Comparison of ENCODE assay signal across 17 cellular contexts in the genomic region with DNA sequence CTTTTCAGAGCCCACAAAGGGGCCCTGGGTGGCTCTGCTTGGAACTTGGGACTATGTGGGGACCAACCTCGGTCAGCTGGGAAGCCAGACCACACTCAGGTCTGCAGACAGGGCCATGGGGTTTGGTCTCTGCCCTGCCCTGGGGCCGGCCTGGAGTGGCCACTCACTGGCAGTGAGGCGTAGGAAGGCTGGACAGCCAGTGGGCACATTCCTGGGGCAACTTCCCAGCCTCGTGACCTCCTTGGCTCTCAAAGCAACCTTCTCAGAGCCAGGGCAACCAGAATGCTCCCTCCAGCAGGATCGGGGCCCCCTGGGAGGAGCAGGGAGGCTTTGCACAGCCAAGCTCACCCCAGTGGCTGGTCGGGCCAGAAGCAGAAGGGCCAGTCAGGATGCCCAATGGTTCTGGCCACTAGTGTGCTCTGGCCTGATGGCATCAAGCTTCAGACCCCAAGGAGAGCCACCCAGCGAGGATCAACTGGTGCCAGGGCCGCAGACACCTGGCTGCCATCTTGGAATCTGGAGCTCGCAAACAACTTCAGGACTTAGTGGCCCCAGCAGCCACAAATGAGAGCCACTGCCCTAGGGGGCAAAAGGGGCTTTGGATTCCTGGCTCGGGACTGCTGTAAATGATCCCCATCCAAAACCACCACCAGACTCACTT.
DNase-seq lines count a peak whose midpoint lies in the region; ATAC-seq and TF ChIP-seq lines count a peak whose summit lies in the region.
"Had no signal": no experiment of that assay in that cellular context is flagged by ENCODE, and none has a peak within 500 bp of the region (broad histone marks: within the 10 kb centered on the region; RNA-seq: fewer than 3 reads in every experiment).

No MANE protein-coding gene starts in this region.

- no peaks in the 10 kb centered on the region for H3K36me3 Mint-ChIP-seq in nephron progenitor cell (ENCODE audit: low read depth)
- H3K36me3 Mint-ChIP-seq: activated naive CD8-positive, alpha-beta T cell; immature natural killer cell had no signal

- no peak overlapping the region for H3K4me3 Mint-ChIP-seq in nephron progenitor cell
- H3K4me3 Mint-ChIP-seq: activated naive CD8-positive, alpha-beta T cell; neural crest cell had no signal

- H3K36me3 ChIP-seq in A673 (ENCODE audit: insufficient read depth, low read length, poor library complexity, severe bottlenecking) = peaks cover 4% of the 10 kb centered on the region
- no peaks in the 10 kb centered on the region for H3K36me3 ChIP-seq in HCT116 (ENCODE audit: control insufficient read depth in 1 of 2, insufficient read depth in 2 of 2, low read length in 2 of 2)
- no peaks in the 10 kb centered on the region for H3K36me3 ChIP-seq in brain microvascular endothelial cell (replicated peaks)
- H3K36me3 ChIP-seq: esophagus squamous epithelium had no signal

- peaks cover 17% of the 10 kb centered on the region for H3K4me1 Mint-ChIP-seq in nephron progenitor cell

- TF ChIP-seq CTCF in A673 (conservative IDR thresholded peaks at IDR 0.05; ENCODE audit: low read depth, low read length) (no peak), HCT116 (IDR thresholded peaks at IDR 0.05 in 2 of 3, conservative IDR thresholded peaks at IDR 0.05 in 1 of 3; ENCODE audit: borderline replicate concordance in 1 of 3, insufficient read depth in 1 of 3, low read depth in 2 of 3, low read length in 2 of 3) (no peak), coronary artery (IDR thresholded peaks at IDR 0.05) (no peak), nephron progenitor cell (IDR thresholded peaks at IDR 0.05) (no peak), brain microvascular endothelial cell (IDR thresholded peaks at IDR 0.05; ENCODE audit: low read depth, low read length, missing control alignments) (no peak)

- no peak overlapping the region for H2AFZ ChIP-seq in HCT116 (ENCODE audit: low read depth, low read length, poor library complexity, severe bottlenecking)

- TF ChIP-seq RAD21 in HCT116 (IDR thresholded peaks at IDR 0.05; ENCODE audit: low read depth) = no peak

- H3K27ac Mint-ChIP-seq in nephron progenitor cell = peak overlapping the region; percentile 83
- H3K27ac Mint-ChIP-seq: activated naive CD8-positive, alpha-beta T cell; immature natural killer cell had no signal

- H3K27me3 ChIP-seq in A673 (replicated peaks; ENCODE audit: insufficient read depth, low read depth, low read length, poor library complexity) (no peaks in the 10 kb centered on the region), HCT116 (ENCODE audit: insufficient read depth, low read length) (no peaks in the 10 kb centered on the region), brain microvascular endothelial cell (replicated peaks) (no peaks in the 10 kb centered on the region)
- H3K27me3 ChIP-seq: esophagus squamous epithelium had no signal

- RAD21 ChIA-PET in HCT116 (lab: Charles Lee; ENCODE audit: low non-redundant PET in 1 of 2, low total read pairs in 2 of 2, uncharacterized antibody in 2 of 2, unreplicated experiment in 2 of 2) = interaction anchor here in 1 of 2 experiments (0.6 kb wide), 1 partner anchor 256 kb away, joined by 3 read pairs; no protein-coding TSS in a partner anchor

- POLR2A ChIA-PET in A673 (lab: Charles Lee; ENCODE audit: low non-redundant PET) (no interaction called here), HCT116 (lab: Charles Lee) (no interaction called here)

- no peaks in the 10 kb centered on the region for H3K79me2 ChIP-seq in HCT116 (ENCODE audit: insufficient read depth, low read length)

- BruUV-seq in A673 (replicated peaks; lab: Mats Ljungman, UMichigan) (no TSS peak), HCT116 (replicated peaks; lab: Mats Ljungman, UMichigan) (no TSS peak)

- H3K4me3 ChIP-seq in A673 (ENCODE audit: low read depth, low read length, poor library complexity, severe bottlenecking) = no peak overlapping the region
- no peak overlapping the region for H3K4me3 ChIP-seq in HCT116 (replicated peaks in 1 of 2; ENCODE audit: low read depth in 1 of 2, low read length in 2 of 2)
- H3K4me3 ChIP-seq in coronary artery = no peak overlapping the region
- no peak overlapping the region for H3K4me3 ChIP-seq in brain microvascular endothelial cell (ENCODE audit: low read depth, low read length)
- H3K4me3 ChIP-seq: dorsolateral prefrontal cortex had no signal

- peak overlapping the region; percentile 94 for H3K4me2 ChIP-seq in HCT116 (ENCODE audit: low read length)

- peak overlapping the region; percentile 67 for H3K27ac ChIP-seq in A673 (ENCODE audit: low read depth, low read length, poor library complexity, severe bottlenecking)
- H3K27ac ChIP-seq in HCT116 (ENCODE audit: low read depth, low read length) = peak overlapping the region; percentile 49
- no peak overlapping the region for H3K27ac ChIP-seq in coronary artery
- H3K27ac ChIP-seq in brain microvascular endothelial cell = no peak overlapping the region

- H3K9me3 Mint-ChIP-seq in nephron progenitor cell = no peaks in the 10 kb centered on the region
- H3K9me3 Mint-ChIP-seq: immature natural killer cell, neural crest cell had no signal

- H3K9me3 ChIP-seq in A673 (ENCODE audit: low read depth, low read length, poor library complexity, severe bottlenecking) = no peaks in the 10 kb centered on the region
- H3K9me3 ChIP-seq in HCT116 (ENCODE audit: control insufficient read depth in 1 of 2, insufficient read depth in 1 of 2, low read depth in 1 of 2, low read length in 2 of 2) = no peaks in the 10 kb centered on the region
- H3K9me3 ChIP-seq: esophagus squamous epithelium had no signal

- in situ Hi-C loops in brain microvascular endothelial cell (cut with HindIII; ENCODE audit: low pct_ligation_motif_present, low sequenced_read_pairs) = no loop called here

- CTCF ChIA-PET in A673 (lab: Charles Lee) (no interaction called here), HCT116 (lab: Charles Lee) (no interaction called here)

- H3K27me3 Mint-ChIP-seq in nephron progenitor cell (ENCODE audit: low read depth, poor library complexity) = peaks cover 26% of the 10 kb centered on the region
- H3K27me3 Mint-ChIP-seq: activated naive CD8-positive, alpha-beta T cell had no signal

- H4K20me1 ChIP-seq in HCT116 (ENCODE audit: insufficient read depth) = no peaks in the 10 kb centered on the region

- H3K9me2 ChIP-seq in HCT116 (ENCODE audit: insufficient read depth) = no peaks in the 10 kb centered on the region

- no peak for TF ChIP-seq POLR2A in HCT116 (IDR thresholded peaks at IDR 0.05; ENCODE audit: borderline replicate concordance, extremely low read depth, insufficient read depth, insufficient read length)

- H3K4me1 ChIP-seq in A673 (ENCODE audit: insufficient read depth, low read length, poor library complexity, severe bottlenecking) (peaks cover 16% of the 10 kb centered on the region), HCT116 (ENCODE audit: control insufficient read depth in 1 of 2, insufficient read depth in 2 of 2, low read length in 2 of 2) (peaks cover 10 to 72% of the 10 kb centered on the region in 2 experiments)

- intact Hi-C loops in A673 (cut with micrococcal nuclease; ENCODE audit: unreplicated experiment) = no loop called here
- intact Hi-C loops in HCT116 (cut with micrococcal nuclease) = loop anchor here (5.0 kb wide), 1 partner anchor 256 kb away; no protein-coding TSS in a partner anchor

- H3K9ac ChIP-seq in HCT116 (ENCODE audit: low read length) = no peak overlapping the region

- no peak for DNase-seq in A673 (ENCODE audit: low spot score)
- no peak for DNase-seq in HCT116 (ENCODE audit: low read depth, low spot score)
- peak; percentile 64 for DNase-seq in coronary artery (ENCODE audit: low spot score)
- DNase-seq in nephron progenitor cell = no peak
- DNase-seq in NCI-H510A (lab: John Stamatoyannopoulos, UW) = no peak
- no peak for DNase-seq in brain microvascular endothelial cell
- DNase-seq: activated CD4-positive, alpha-beta T cell treated with anti-CD3 and anti-CD28 coated beads for 4 hours; esophagus squamous epithelium; immature natural killer cell; MM.1S; NCI-H1694 treated with DMSO at 0.1 percent for 48 hours; T-helper 9 cell had no signal

- ATAC-seq in HCT116 (no peak), HG02973 (IDR thresholded peaks at IDR 0.05; ENCODE audit: unreplicated experiment) (no peak), HG02623 (IDR thresholded peaks at IDR 0.05; ENCODE audit: unreplicated experiment) (no peak)

TF ChIP-seq in HCT116, 20 proteins besides CTCF, POLR2A, EP300 and RAD21:
- TF ChIP-seq FOSL1 (IDR thresholded peaks at IDR 0.05; ENCODE audit: low read depth) (no peak), CBX3 (IDR thresholded peaks at IDR 0.05; ENCODE audit: low read depth) (0 out of 2 replicates have a peak, but pooled peaks have one; percentile 9)

Comparison
In these comparisons a context has a peak if more than half of its experiments do, and no peak if none do; other contexts are left out.
1. H3K27ac ChIP-seq: peak in A673 (single experiment) and HCT116 (single experiment); none in coronary artery (0 of 2) and brain microvascular endothelial cell (single experiment).